9 cellular contexts compared by ENCODE assay signal in genomic region chr14:89953602-89954001, GRCh38. TPM values are rescaled to one million over a fixed set of nuclear protein-coding genes. Genes with fewer than 3 reads are reported as not detected.
DNase-seq lines count a peak whose midpoint lies in the region; ATAC-seq and TF ChIP-seq lines count a peak whose summit lies in the region.
"Had no signal": no experiment of that assay in that cellular context is flagged by ENCODE, and none has a peak within 500 bp of the region (broad histone marks: within the 10 kb centered on the region; RNA-seq: fewer than 3 reads in every experiment).

No MANE protein-coding gene starts in this region.

- H3K4me3 Mint-ChIP-seq in activated naive CD4-positive, alpha-beta T cell treated with anti-CD3 and anti-CD28 coated beads, Interleukin-2, amount 50 U/mL, for 24 hours: peak overlapping the region; percentile 98
- H3K4me3 Mint-ChIP-seq in T-cell: peak overlapping the region; percentile 85 to 94 (median 92)
- H3K4me3 Mint-ChIP-seq in stimulated activated naive B cell treated with anti-CD40 and anti-IgM and Interleukin-4, amounts not matched to agents 10 μg/mL and 1 μg/mL and 100 μg/mL, for 72 hours: peak overlapping the region; percentile 30 to 97

- no peak for TF ChIP-seq CTCF in foreskin fibroblast (IDR thresholded peaks at IDR 0.05; ENCODE audit: low read depth, low read length)

- POLR2A ChIA-PET in T-cell (lab: Charles Lee): interaction anchor here (0.6 to 1.3 kb wide), 3 partner anchors 19 to 312 kb away, joined by 3 to 6 read pairs (median 3); no protein-coding TSS in a partner anchor

- no peaks in the 10 kb centered on the region for H3K27me3 Mint-ChIP-seq in activated naive CD4-positive, alpha-beta T cell treated with anti-CD3 and anti-CD28 coated beads, Interleukin-2, amount 50 U/mL, for 24 hours
- no peaks in the 10 kb centered on the region for H3K27me3 Mint-ChIP-seq in T-cell
- H3K27me3 Mint-ChIP-seq in stimulated activated naive B cell treated with anti-CD40 and anti-IgM and Interleukin-4, amounts not matched to agents 10 μg/mL and 1 μg/mL and 100 μg/mL, for 72 hours: no peaks in the 10 kb centered on the region

- no peaks in the 10 kb centered on the region for H3K9me3 Mint-ChIP-seq in activated naive CD4-positive, alpha-beta T cell treated with anti-CD3 and anti-CD28 coated beads, Interleukin-2, amount 50 U/mL, for 24 hours
- peaks cover 0 to under 1% (median 0%) of the 10 kb centered on the region in 3 donors for H3K9me3 Mint-ChIP-seq in T-cell
- H3K9me3 Mint-ChIP-seq in stimulated activated naive B cell treated with anti-CD40 and anti-IgM and Interleukin-4, amounts not matched to agents 10 μg/mL and 1 μg/mL and 100 μg/mL, for 72 hours: peaks cover 3 to 4% of the 10 kb centered on the region in 2 donors

- DNase-seq in activated naive CD4-positive, alpha-beta T cell treated with Interleukin-2 at 50 U/mL for 16 hours: no peak
- DNase-seq in T-cell (no peak), foreskin fibroblast (no peak), UCSD-AML1 (lab: John Stamatoyannopoulos, UW; ENCODE audit: unreplicated experiment) (no peak), NCI-H748 (lab: John Stamatoyannopoulos, UW; ENCODE audit: unreplicated experiment) (no peak), NCI-H526 treated with DMSO at 0.1 percent for 48 hours (lab: John Stamatoyannopoulos, UW) (no peak)
- DNase-seq in stimulated activated naive B cell treated with anti-CD40 and anti-IgM and Interleukin-4, amounts not matched to agents 10 μg/mL and 1 μg/mL and 100 μg/mL, for 72 hours: no peak
- DNase-seq: central memory CD4-positive, alpha-beta T cell had no signal

- ATAC-seq in T-cell (replicated peaks in 1 of 4): no peak
- ATAC-seq in stimulated activated naive B cell treated with anti-CD40 and anti-IgM and Interleukin-4, amounts not matched to agents 10 μg/mL and 1 μg/mL and 100 μg/mL, for 72 hours (replicated peaks): no peak

- peak overlapping the region; percentile 61 to 81 for H3K4me3 ChIP-seq in foreskin fibroblast (ENCODE audit: low read depth in 1 of 2, low read length in 2 of 2)

- CTCF ChIA-PET in T-cell (lab: Charles Lee): interaction anchor here (1.1 kb wide), 2 partner anchors 20 to 523 kb away, joined by 3 to 4 read pairs; no protein-coding TSS in a partner anchor

- H3K36me3 Mint-ChIP-seq in activated naive CD4-positive, alpha-beta T cell treated with anti-CD3 and anti-CD28 coated beads, Interleukin-2, amount 50 U/mL, for 24 hours: peaks cover 14% of the 10 kb centered on the region
- peaks cover 15% of the 10 kb centered on the region for H3K36me3 Mint-ChIP-seq in T-cell
- H3K36me3 Mint-ChIP-seq in stimulated activated naive B cell treated with anti-CD40 and anti-IgM and Interleukin-4, amounts not matched to agents 10 μg/mL and 1 μg/mL and 100 μg/mL, for 72 hours: peaks cover 31 to 39% of the 10 kb centered on the region in 2 donors

- H3K4me1 Mint-ChIP-seq in activated naive CD4-positive, alpha-beta T cell treated with anti-CD3 and anti-CD28 coated beads, Interleukin-2, amount 50 U/mL, for 24 hours: peaks cover 44% of the 10 kb centered on the region
- H3K4me1 Mint-ChIP-seq in T-cell: peaks cover 34 to 41% (median 37%) of the 10 kb centered on the region in 3 donors
- H3K4me1 Mint-ChIP-seq in stimulated activated naive B cell treated with anti-CD40 and anti-IgM and Interleukin-4, amounts not matched to agents 10 μg/mL and 1 μg/mL and 100 μg/mL, for 72 hours: peaks cover 17 to 30% of the 10 kb centered on the region in 2 donors

- H3K27ac Mint-ChIP-seq in activated naive CD4-positive, alpha-beta T cell treated with anti-CD3 and anti-CD28 coated beads, Interleukin-2, amount 50 U/mL, for 24 hours: no peak overlapping the region
- H3K27ac Mint-ChIP-seq in T-cell: peak overlapping the region in 1 of 2 donors; percentile 92
- H3K27ac Mint-ChIP-seq in stimulated activated naive B cell treated with anti-CD40 and anti-IgM and Interleukin-4, amounts not matched to agents 10 μg/mL and 1 μg/mL and 100 μg/mL, for 72 hours: no peak overlapping the region

RNA-seq across cellular contexts. Expression of gene EFCAB11, which starts 0.9 kb away (rescaled TPM):
- total RNA-seq in T-cell: 1 to 10 TPM; 1.1 to 2.4 (median 1.5) TPM

RNA-seq across cellular contexts. Expression of gene TDP1, which starts 2.1 kb away (rescaled TPM):
- 10 to 100 TPM; 42.8 to 72.9 (median 44.4) TPM for total RNA-seq in T-cell
